11 cellular contexts compared by ENCODE assay signal in genomic region chr1:64923294-64923718, GRCh38. TPM values are rescaled to one million over a fixed set of nuclear protein-coding genes. Genes with fewer than 3 reads are reported as not detected.
DNase-seq lines count a peak whose midpoint lies in the region; ATAC-seq, FAIRE-seq and TF ChIP-seq lines count a peak whose summit lies in the region.
"Had no signal": no experiment of that assay in that cellular context is flagged by ENCODE, and none has a peak within 500 bp of the region (broad histone marks: within the 10 kb centered on the region; RNA-seq: fewer than 3 reads in every experiment).

No MANE protein-coding gene starts in this region.

- H3K4me3 Mint-ChIP-seq in activated naive CD8-positive, alpha-beta T cell = peak overlapping the region; percentile 75

- H3K9me3 ChIP-seq in gastrocnemius medialis (no peaks in the 10 kb centered on the region), small intestine (ENCODE audit: control insufficient read depth, low read depth) (no peaks in the 10 kb centered on the region)
- H3K9me3 ChIP-seq: suprapubic skin had no signal

- H3K27me3 ChIP-seq in gastrocnemius medialis = no peaks in the 10 kb centered on the region
- no peaks in the 10 kb centered on the region for H3K27me3 ChIP-seq in small intestine (ENCODE audit: control insufficient read depth in 2 of 2, insufficient read depth in 2 of 2, low read length in 2 of 2)
- H3K27me3 ChIP-seq: suprapubic skin had no signal

- ATAC-seq in gastrocnemius medialis = no peak

- intact Hi-C loops in gastrocnemius medialis (cut with DNase I; ENCODE audit: low total_unique reads) = no loop called here

- no peaks in the 10 kb centered on the region for H3K36me3 ChIP-seq in gastrocnemius medialis
- H3K36me3 ChIP-seq in small intestine (ENCODE audit: control insufficient read depth in 2 of 2, insufficient read depth in 2 of 2, low read length in 2 of 2) = no peaks in the 10 kb centered on the region
- H3K36me3 ChIP-seq: suprapubic skin had no signal

- H3K27ac Mint-ChIP-seq in activated naive CD8-positive, alpha-beta T cell = peak overlapping the region; percentile 90

- in situ Hi-C loops in gastrocnemius medialis (cut with MboI; ENCODE audit: low sequenced_read_pairs in 4 of 4) = no loop called here

- peaks cover 98% of the 10 kb centered on the region for H3K4me1 Mint-ChIP-seq in activated naive CD8-positive, alpha-beta T cell (ENCODE audit: low read depth)

- TF ChIP-seq CTCF in NB4 (IDR thresholded peaks at IDR 0.05; ENCODE audit: low read depth, low read length) = no peak
- no peak for TF ChIP-seq CTCF in gastrocnemius medialis (IDR thresholded peaks at IDR 0.05 in 4 of 5, conservative IDR thresholded peaks at IDR 0.05 in 1 of 5)

- DNase-seq in NCI-H2107 treated with DMSO at 0.1 percent for 48 hours (lab: John Stamatoyannopoulos, UW; ENCODE audit: unreplicated experiment) (peak; percentile 51), NCI-H2107 (lab: John Stamatoyannopoulos, UW) (no peak), NB4 (ENCODE audit: low read depth) (peak; percentile 32), gastrocnemius medialis (no peak), small intestine (no peak), LoVo (ENCODE audit: low spot score) (no peak)
- peak; percentile 9 to 17 for DNase-seq in stimulated activated CD8-positive, alpha-beta memory T cell treated with anti-CD3 and anti-CD28 coated beads, Interleukin-2, amount 100 ng/mL, for 1 hour (ENCODE audit: low read depth in 2 of 2)
- DNase-seq: H7, retina had no signal

- H3K36me3 Mint-ChIP-seq in activated naive CD8-positive, alpha-beta T cell = no peaks in the 10 kb centered on the region

- FAIRE-seq in small intestine (lab: Jason Lieb, UNC) = no peak

- H3K4me3 ChIP-seq in NB4 (ENCODE audit: low read depth, low read length) (no peak overlapping the region), gastrocnemius medialis (no peak overlapping the region), small intestine (ENCODE audit: low read depth in 1 of 2, low read length in 2 of 2) (no peak overlapping the region)
- H3K4me3 ChIP-seq: suprapubic skin had no signal

- 33 to 46% (median 44%) methylated on average over 2 of the region's 2 CpGs for WGBS in small intestine, 3 donors

- peaks cover 70 to 79% of the 10 kb centered on the region in 2 donors for H3K4me1 ChIP-seq in gastrocnemius medialis
- peaks cover 9 to 33% of the 10 kb centered on the region in 2 donors for H3K4me1 ChIP-seq in small intestine (ENCODE audit: control insufficient read depth in 2 of 2, insufficient read depth in 1 of 2, low read depth in 1 of 2, low read length in 1 of 2)

- H3K27me3 Mint-ChIP-seq in activated naive CD8-positive, alpha-beta T cell = no peaks in the 10 kb centered on the region

- H3K9me3 Mint-ChIP-seq in activated naive CD8-positive, alpha-beta T cell (ENCODE audit: low read depth) = no peaks in the 10 kb centered on the region

- TF ChIP-seq POLR2A in NB4 (IDR thresholded peaks at IDR 0.05; ENCODE audit: extremely low read depth, insufficient read length) (no peak), gastrocnemius medialis (IDR thresholded peaks at IDR 0.05) (no peak)

- H3K27ac ChIP-seq in gastrocnemius medialis (no peak overlapping the region), small intestine (ENCODE audit: low read depth in 1 of 2, low read length in 1 of 2) (no peak overlapping the region)
- H3K27ac ChIP-seq: suprapubic skin had no signal

RNA-seq across cellular contexts. Expression of gene JAK1, which starts 43.0 kb away (rescaled TPM):
- 100 to 1,000 TPM; 121 to 241 (median 165) TPM for total RNA-seq in gastrocnemius medialis
- polyA plus RNA-seq in small intestine = 10 to 100 TPM; 29.4 to 33.3 (median 31.9) TPM

Comparison
In these comparisons a context has a peak if more than half of its experiments do, and no peak if none do; other contexts are left out.
1. DNase-seq: peak in NCI-H2107 treated with DMSO at 0.1 percent for 48 hours (single experiment), NB4 (single experiment) and stimulated activated CD8-positive, alpha-beta memory T cell treated with anti-CD3 and anti-CD28 coated beads, Interleukin-2, amount 100 ng/mL, for 1 hour (2 of 2); none in NCI-H2107 (single experiment), gastrocnemius medialis (0 of 2), small intestine (single experiment) and LoVo (single experiment).